1 cellular context compared by ENCODE assay signal in the genomic region with DNA sequence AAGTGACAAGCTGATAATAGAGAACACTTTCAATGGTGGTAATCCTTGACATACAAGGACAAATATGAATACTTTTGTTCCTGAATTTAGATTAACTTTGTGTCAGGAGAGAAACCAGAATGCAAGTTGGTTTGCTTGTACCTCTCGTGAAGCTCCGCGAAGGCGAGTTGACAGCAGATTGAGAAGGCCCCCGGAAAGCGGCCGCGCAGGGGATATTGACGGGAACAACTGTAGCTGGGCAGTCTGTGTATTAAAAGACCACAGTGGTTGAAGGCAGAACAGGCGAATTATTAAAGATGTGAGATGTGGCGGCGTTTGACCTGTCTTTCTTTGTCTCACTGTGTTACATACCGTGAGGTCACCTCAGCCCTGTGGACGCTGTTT.
TF ChIP-seq lines count a peak whose summit lies in the region.

No MANE protein-coding gene starts in this region.

TF ChIP-seq in GM23338, 12 proteins besides CTCF, POLR2A, EP300 and RAD21 (continued from another document):
- TF ChIP-seq ZNF114 (CRISPR knock-in tag; IDR thresholded peaks at IDR 0.05), result no peak
